In genomic region chr20:1465470-1466210, GRCh38 we compare ENCODE assay signal across 8 cellular contexts. TPM values are rescaled to one million over a fixed set of nuclear protein-coding genes. Genes with fewer than 3 reads are reported as not detected.
DNase-seq lines count a peak whose midpoint lies in the region; ATAC-seq and TF ChIP-seq lines count a peak whose summit lies in the region.

No MANE protein-coding gene starts in this region.

- H3K27ac ChIP-seq in DOHH2 (ENCODE audit: low read depth, low read length), result no peak overlapping the region
- H3K27ac ChIP-seq in Peyer's patch, result peak overlapping the region; percentile 80 to 91 (median 87)
- H3K27ac ChIP-seq in esophagus muscularis mucosa (replicated peaks in 1 of 4), result peak overlapping the region; percentile 76 to 89 (median 83)
- no peak overlapping the region for H3K27ac ChIP-seq in trophoblast cell (ENCODE audit: low read depth, low read length)

- H2BK120ac ChIP-seq in trophoblast cell (ENCODE audit: insufficient read depth, low read length, poor library complexity), result no peak overlapping the region

- H4K12ac ChIP-seq in trophoblast cell (ENCODE audit: low read depth, low read length), result peak overlapping the region; percentile 66

- H3K18ac ChIP-seq in trophoblast cell (ENCODE audit: low read length), result peak overlapping the region; percentile 97

- ATAC-seq in GM21447 (IDR thresholded peaks at IDR 0.05; ENCODE audit: unreplicated experiment), result no peak

- intact Hi-C loops in esophagus muscularis mucosa (cut with DNase I), result loop anchor here (2.0 to 10.0 kb wide), 5 partner anchors 73 to 999 kb away; partner anchors contain the start of genes FKBP1A, PSMF1 and SDCBP2

- H3K36me3 ChIP-seq in DOHH2 (ENCODE audit: control insufficient read depth, low read length), result peaks cover 45% of the 10 kb centered on the region
- H3K36me3 ChIP-seq in Peyer's patch, result peaks cover 0 to 32% (median 0%) of the 10 kb centered on the region in 3 donors
- peaks cover 0 to 38% (median 22%) of the 10 kb centered on the region in 4 donors for H3K36me3 ChIP-seq in esophagus muscularis mucosa
- H3K36me3 ChIP-seq in trophoblast cell (ENCODE audit: control insufficient read depth in 1 of 2, insufficient read depth in 2 of 2, low read length in 2 of 2), result peaks cover 9 to 13% of the 10 kb centered on the region in 2 experiments

- peak overlapping the region; percentile 52 for H3K9ac ChIP-seq in trophoblast cell (ENCODE audit: low read length)

- peak overlapping the region; percentile 87 for H3K4ac ChIP-seq in trophoblast cell (ENCODE audit: low read depth, low read length)

- H3K79me1 ChIP-seq in trophoblast cell (ENCODE audit: low read length), result peaks cover 4% of the 10 kb centered on the region

- no peak overlapping the region for H4K91ac ChIP-seq in trophoblast cell (ENCODE audit: low read depth, low read length)

- H3K23ac ChIP-seq in trophoblast cell (ENCODE audit: low read length), result no peak overlapping the region

- H3K4me1 ChIP-seq in DOHH2 (ENCODE audit: control insufficient read depth, low read length), result peaks cover 40% of the 10 kb centered on the region
- H3K4me1 ChIP-seq in Peyer's patch, result peaks cover 4 to 55% (median 15%) of the 10 kb centered on the region in 4 donors
- H3K4me1 ChIP-seq in esophagus muscularis mucosa, result peaks cover 36 to 63% (median 51%) of the 10 kb centered on the region in 4 donors
- peaks cover 0 to 4% of the 10 kb centered on the region in 2 experiments for H3K4me1 ChIP-seq in trophoblast cell (ENCODE audit: control insufficient read depth in 1 of 2, insufficient read depth in 2 of 2, low read length in 2 of 2)

- H4K20me1 ChIP-seq in DOHH2 (ENCODE audit: control insufficient read depth, insufficient read depth, low read depth, low read length), result peaks cover 14% of the 10 kb centered on the region

- H2BK12ac ChIP-seq in trophoblast cell (ENCODE audit: low read length), result no peak overlapping the region

- no peak for TF ChIP-seq POLR2A in Peyer's patch (IDR thresholded peaks at IDR 0.05)
- TF ChIP-seq POLR2A in esophagus muscularis mucosa (IDR thresholded peaks at IDR 0.05; ENCODE audit: low read depth), result no peak

- H3K4me2 ChIP-seq in DOHH2 (ENCODE audit: low read length) (peak overlapping the region; percentile 85), trophoblast cell (ENCODE audit: low read length) (peak overlapping the region; percentile 83)

- H3K14ac ChIP-seq in trophoblast cell (ENCODE audit: low read length), result peak overlapping the region; percentile 95

- 41% methylated on average over 12 of the region's 12 CpGs for WGBS in esophagus muscularis mucosa
- no CpG with 5 or more reads among the region's 12 CpGs for WGBS in trophoblast cell (ENCODE audit: extremely low coverage, insufficient coverage, insufficient read length)

- H3K9me2 ChIP-seq in DOHH2 (replicated peaks; ENCODE audit: control insufficient read depth, low read length), result no peaks in the 10 kb centered on the region

- no peak for DNase-seq in Peyer's patch
- DNase-seq in esophagus muscularis mucosa (ENCODE audit: extremely low spot score), result no peak
- DNase-seq in trophoblast cell, result no peak
- DNase-seq in G401 (ENCODE audit: low spot score), result no peak
- DNase-seq in NCI-H1930 (lab: John Stamatoyannopoulos, UW), result no peak
- DNase-seq in COLO668 (lab: John Stamatoyannopoulos, UW; ENCODE audit: unreplicated experiment), result no peak

- in situ Hi-C loops in G401 (cut with HindIII; ENCODE audit: low sequenced_read_pairs), result no loop called here

- H2BK5ac ChIP-seq in trophoblast cell (ENCODE audit: low read depth, low read length, poor library complexity), result no peak overlapping the region

- peak overlapping the region; percentile 94 for H2AFZ ChIP-seq in trophoblast cell (ENCODE audit: insufficient read depth, low read length, poor library complexity)

- H3K9me3 ChIP-seq in DOHH2 (ENCODE audit: control insufficient read depth, insufficient read depth, low read length) (no peaks in the 10 kb centered on the region), Peyer's patch (no peaks in the 10 kb centered on the region), esophagus muscularis mucosa (no peaks in the 10 kb centered on the region), trophoblast cell (ENCODE audit: insufficient read depth, low read depth, low read length) (no peaks in the 10 kb centered on the region)

- no peak overlapping the region for H2AK5ac ChIP-seq in trophoblast cell (ENCODE audit: low read length)

- no peak for TF ChIP-seq EP300 in esophagus muscularis mucosa (IDR thresholded peaks at IDR 0.05)

- H3K27me3 ChIP-seq in DOHH2 (ENCODE audit: control insufficient read depth, low read length) (no peaks in the 10 kb centered on the region), Peyer's patch (no peaks in the 10 kb centered on the region), esophagus muscularis mucosa (no peaks in the 10 kb centered on the region), trophoblast cell (ENCODE audit: insufficient read depth, low read length) (no peaks in the 10 kb centered on the region)

- no peak for TF ChIP-seq CTCF in DOHH2 (IDR thresholded peaks at IDR 0.05; ENCODE audit: low read depth, low read length, poor library complexity, severe bottlenecking)
- TF ChIP-seq CTCF in Peyer's patch (IDR thresholded peaks at IDR 0.05), result no peak
- TF ChIP-seq CTCF in esophagus muscularis mucosa (IDR thresholded peaks at IDR 0.05), result no peak

- H3K4me3 ChIP-seq in DOHH2 (ENCODE audit: low read length) (peak overlapping the region; percentile 93), Peyer's patch (peak overlapping the region; percentile 80 to 96 (median 88)), esophagus muscularis mucosa (peak overlapping the region; percentile 77 to 95 (median 85)), trophoblast cell (ENCODE audit: low read depth, low read length) (peak overlapping the region; percentile 90)

- no peak overlapping the region for H4K8ac ChIP-seq in trophoblast cell (ENCODE audit: low read depth, low read length)

- H3F3A ChIP-seq in DOHH2 (ENCODE audit: control insufficient read depth, insufficient read depth), result 0 out of 2 replicates have a peak, but pooled peaks cover 2% of the 10 kb centered on the region

- peaks cover 53% of the 10 kb centered on the region for H3K79me2 ChIP-seq in DOHH2 (ENCODE audit: control insufficient read depth, low read length)
- peaks cover 4% of the 10 kb centered on the region for H3K79me2 ChIP-seq in trophoblast cell (ENCODE audit: control insufficient read depth, insufficient read depth, low read length, poor library complexity)

RNA-seq across cellular contexts. Expression of gene NSFL1C, which starts 1.0 kb away (rescaled TPM):
- total RNA-seq in Peyer's patch (10 to 100 TPM; 49.9 to 82.5 (median 59.8) TPM), esophagus muscularis mucosa (10 to 100 TPM; 33.6 to 62.4 (median 43.6) TPM)
- polyA plus RNA-seq in trophoblast cell (2013), result 60.7 and 62.9 TPM in 2 replicates
- 89.2 and 123 TPM in 2 replicates for total RNA-seq in G401 (2014; rRNA removed; shearing (Covaris generic))

RNA-seq across cellular contexts. Expression of gene SIRPB2, which starts 25.6 kb away (rescaled TPM):
- total RNA-seq in Peyer's patch, result 1 to 10 TPM in 2 of 4 donors, not detected in 2; 6.7 to 6.8 TPM
- 1 to 10 TPM; 4.7 to 8.1 (median 6.2) TPM for total RNA-seq in esophagus muscularis mucosa
- polyA plus RNA-seq in trophoblast cell (2013), result 0.83 and 1.1 TPM in 2 replicates
- total RNA-seq in G401 (2014; rRNA removed; shearing (Covaris generic)), result not detected in 2 replicates

Comparison
In these comparisons a context has a peak if more than half of its experiments do, and no peak if none do; other contexts are left out.
1. H3K27ac ChIP-seq: peak in Peyer's patch (4 of 4) and esophagus muscularis mucosa (4 of 4); none in DOHH2 (single experiment) and trophoblast cell (single experiment).
2. Peak in every context shown above with its lines, with median percentiles within 50 percentile points of each other: H3K4me3 ChIP-seq.